11 cellular contexts compared by ENCODE assay signal in genomic region chr3:141431411-141432378, GRCh38. TPM values are rescaled to one million over a fixed set of nuclear protein-coding genes. Genes with fewer than 3 reads are reported as not detected.
DNase-seq lines count a peak whose midpoint lies in the region; ATAC-seq and TF ChIP-seq lines count a peak whose summit lies in the region.
"Had no signal": no experiment of that assay in that cellular context is flagged by ENCODE, and none has a peak within 500 bp of the region (broad histone marks: within the 10 kb centered on the region; RNA-seq: fewer than 3 reads in every experiment).

No MANE protein-coding gene starts in this region.

- peaks cover 24% of the 10 kb centered on the region for H3K36me3 ChIP-seq in lower lobe of right lung

- no peaks in the 10 kb centered on the region for H3K9me3 ChIP-seq in lower lobe of right lung

- peaks cover 61% of the 10 kb centered on the region for H3K4me1 ChIP-seq in lower lobe of right lung

- DNase-seq in NCI-H146 treated with DMSO at 0.1 percent for 48 hours (lab: John Stamatoyannopoulos, UW; ENCODE audit: unreplicated experiment) = peak; percentile 18
- DNase-seq in coronary artery (ENCODE audit: low spot score) = no peak
- DNase-seq in lower lobe of right lung = no peak
- DNase-seq in substantia nigra (lab: John Stamatoyannopoulos, UW) = peak in 9 of 49 donors; percentile 13 to 47 (median 27)
- no peak for DNase-seq in NOMO-1 (lab: John Stamatoyannopoulos, UW; ENCODE audit: unreplicated experiment in 2 of 2)
- no peak for DNase-seq in Kasumi-1 (lab: John Stamatoyannopoulos, UW)
- no peak for DNase-seq in NCI-H524 (lab: John Stamatoyannopoulos, UW)
- DNase-seq: NCI-H69, retina, T-helper 17 cell had no signal

- peak overlapping the region; percentile 66 to 82 for H3K27ac ChIP-seq in coronary artery
- peak overlapping the region; percentile 73 for H3K27ac ChIP-seq in lower lobe of right lung
- H3K27ac ChIP-seq in substantia nigra (ENCODE audit: low read depth, low read length, poor library complexity, severe bottlenecking) = peak overlapping the region; percentile 51

- H3K27me3 ChIP-seq in lower lobe of right lung (ENCODE audit: low read depth) = no peaks in the 10 kb centered on the region

- H3K4me3 ChIP-seq in coronary artery (peak overlapping the region; percentile 17), lower lobe of right lung (no peak overlapping the region)

- intact Hi-C loops in lower lobe of right lung (cut with DNase I) = no loop called here

- ATAC-seq in lower lobe of right lung (peak; percentile 40 to 57), HG02885 (IDR thresholded peaks at IDR 0.05; ENCODE audit: poor library complexity, unreplicated experiment) (no peak)
- ATAC-seq: T-helper 17 cell had no signal

- no peak for TF ChIP-seq CTCF in coronary artery (IDR thresholded peaks at IDR 0.05)
- no peak for TF ChIP-seq CTCF in lower lobe of right lung (IDR thresholded peaks at IDR 0.05)

RNA-seq across cellular contexts. Expression of gene RASA2, which starts 55.1 kb away (rescaled TPM):
- 21.5 TPM for total RNA-seq in lower lobe of right lung
